8 cellular contexts compared by ENCODE assay signal in the genomic region with DNA sequence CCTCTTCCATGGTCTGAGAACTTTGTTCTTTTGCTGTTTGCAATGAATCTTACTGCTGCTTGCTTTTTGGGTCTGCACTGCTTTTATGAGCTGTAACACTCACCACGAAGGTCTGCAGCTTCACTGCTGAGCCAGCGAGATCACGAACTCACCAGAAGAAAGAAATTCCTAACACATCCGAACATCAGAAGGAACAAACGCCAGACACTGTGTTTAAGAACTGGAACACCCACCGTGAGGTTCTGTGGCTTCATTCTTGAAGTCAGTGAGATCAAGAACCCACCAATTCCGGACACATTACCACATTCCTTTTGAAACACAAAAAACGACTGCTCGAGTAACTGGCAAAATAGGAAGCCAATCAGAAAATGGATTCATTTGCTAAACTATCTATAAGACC.
"Had no signal": no experiment of that assay in that cellular context is flagged by ENCODE, and none has a peak within 500 bp of the region (broad histone marks: within the 10 kb centered on the region; RNA-seq: fewer than 3 reads in every experiment).

No MANE protein-coding gene starts in this region.

- DNase-seq: GM23248, GOT3, H7, H9, HCEC 1CT, HFFc6 had no signal

- H3K27ac Mint-ChIP-seq: GM23338, H9, HFFc6 had no signal

- H3K9me3 Mint-ChIP-seq: H9 had no signal

- H3K36me3 ChIP-seq: HAP-1 had no signal

- H3K4me3 ChIP-seq: GM23248, GM23338, HAP-1 had no signal

- H3K4me3 Mint-ChIP-seq: GM23338, H9, HFFc6 had no signal

- H3K9me3 ChIP-seq: HAP-1 had no signal

- H3K4me1 ChIP-seq: HAP-1 had no signal

- H3K4me1 Mint-ChIP-seq: GM23338, H9 had no signal

- H3K27ac ChIP-seq: GM23248 had no signal
